ENCODE assay signal across 1 cellular context in genomic region chr9:132669636-132670358, GRCh38.
TF ChIP-seq lines count a peak whose summit lies in the region.

TSS of gene DDX31 (minus strand) at chr9:132669983. CDS start at chr9:132669934, 49 bp downstream.

TF ChIP-seq in HepG2, 621 proteins besides CTCF, POLR2A, EP300 and RAD21 (continued from another document):
- TF ChIP-seq RCOR2 (CRISPR knock-in tag; IDR thresholded peaks at IDR 0.05): no peak
- TF ChIP-seq KAT8 (CRISPR knock-in tag; IDR thresholded peaks at IDR 0.05): peak; percentile 82; the same call in 1 of the 2 replicates
- TF ChIP-seq PHB2 (IDR thresholded peaks at IDR 0.05; ENCODE audit: partially characterized antibody): no peak
- peak; percentile 99 for TF ChIP-seq HDAC1 (CRISPR knock-in tag; IDR thresholded peaks at IDR 0.05)
- no peak for TF ChIP-seq TOPORS (CRISPR knock-in tag; IDR thresholded peaks at IDR 0.05)
- no peak; the same call in 1 of the 2 replicates for TF ChIP-seq JUN (CRISPR knock-in tag; IDR thresholded peaks at IDR 0.05)
- TF ChIP-seq HNRNPUL1 (IDR thresholded peaks at IDR 0.05; ENCODE audit: low read depth, low read length): no peak
- TF ChIP-seq ETV5 (CRISPR knock-in tag; IDR thresholded peaks at IDR 0.05; ENCODE audit: borderline replicate concordance): peak; percentile 56
- TF ChIP-seq HDAC6 (IDR thresholded peaks at IDR 0.05; ENCODE audit: low read depth, low read length): no peak
